ENCODE assay signal across 34 cellular contexts in the genomic region with DNA sequence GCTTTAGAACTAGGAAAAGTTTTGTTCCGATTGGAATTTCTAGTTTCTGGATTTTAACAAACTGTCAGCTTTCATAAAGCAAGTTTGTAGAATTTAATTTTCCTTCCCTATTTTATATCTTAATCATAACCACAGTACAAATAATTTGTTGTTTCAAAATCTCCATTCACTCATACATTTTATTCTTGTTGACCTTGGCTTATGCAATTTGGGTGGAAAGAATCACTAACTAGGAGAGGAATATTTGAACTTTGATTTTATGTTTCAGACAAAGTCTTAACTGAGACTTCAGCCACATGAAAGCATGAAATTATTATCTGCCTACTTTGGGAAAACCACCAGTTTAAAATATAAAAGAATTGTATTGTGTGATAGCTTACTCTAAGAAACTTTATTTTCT.
DNase-seq lines count a peak whose midpoint lies in the region; ATAC-seq, FAIRE-seq and TF ChIP-seq lines count a peak whose summit lies in the region.
"Had no signal": no experiment of that assay in that cellular context is flagged by ENCODE, and none has a peak within 500 bp of the region (broad histone marks: within the 10 kb centered on the region; RNA-seq: fewer than 3 reads in every experiment).

No MANE protein-coding gene starts in this region.

- H3K36me3 ChIP-seq in heart right ventricle (no peaks in the 10 kb centered on the region), kidney (ENCODE audit: control insufficient read depth in 1 of 2, insufficient read depth in 2 of 2, low read length in 2 of 2) (no peaks in the 10 kb centered on the region), OCI-LY7 (ENCODE audit: insufficient read depth, low read length) (no peaks in the 10 kb centered on the region)
- H3K36me3 ChIP-seq: adrenal gland, brain microvascular endothelial cell, ovary, spleen, thoracic aorta had no signal

- H3K9me3 Mint-ChIP-seq in chondrocyte (ENCODE audit: low read depth): peaks cover 2% of the 10 kb centered on the region

- DNase-seq in heart right ventricle: no peak
- no peak for DNase-seq in Right ventricle myocardium superior
- DNase-seq in chondrocyte (ENCODE audit: low spot score): no peak
- no peak for DNase-seq in kidney
- DNase-seq in stromal cell of bone marrow (ENCODE audit: low read depth): peak; percentile 74
- DNase-seq in OCI-LY7 (ENCODE audit: low spot score): no peak
- no peak for DNase-seq in NCI-H1694 (lab: John Stamatoyannopoulos, UW)
- no peak for DNase-seq in hepatic stellate cell (ENCODE audit: low spot score)
- DNase-seq: activated CD4-positive, alpha-beta T cell treated with anti-CD3 and anti-CD28 coated beads, Interleukin-2, amount 50 U/mL, for 4 hours; activated naive CD4-positive, alpha-beta T cell treated with Interleukin-2 at 50 U/mL for 16 hours; adrenal gland; brain microvascular endothelial cell; CD4-positive, alpha-beta T cell; DMS79 treated with DMSO at 0.1 percent for 48 hours; effector CD8-positive, alpha-beta T cell; foreskin keratinocyte; GF-D8; HFFc6; mammary epithelial cell; NCI-H1105 treated with DMSO at 0.1 percent for 48 hours; NCI-H1930; NCI-H526; ovary; spleen; stimulated activated CD4-positive, alpha-beta T cell treated with anti-CD3 and anti-CD28 coated beads, Interleukin-2, amount 100 ng/mL, for 24 hours; stimulated activated naive CD8-positive, alpha-beta T cell treated with anti-CD3 and anti-CD28 coated beads, Interleukin-15, Interleukin-2, amounts not matched to agents 100 U/mL and 50 U/mL, for 24 hours; T-helper 17 cell had no signal

- intact Hi-C loops in heart right ventricle (cut with DNase I) (loop anchor here in 1 of 10 donors (10.0 kb wide), 1 partner anchor 430 kb away; the partner anchor contains the start of gene SPRY1), Right ventricle myocardium superior (cut with DNase I) (no loop called here), kidney (cut with DNase I) (no loop called here), OCI-LY7 (cut with micrococcal nuclease; ENCODE audit: unreplicated experiment) (no loop called here)

- CTCF ChIA-PET in OCI-LY7 (lab: Charles Lee; ENCODE audit: unreplicated experiment): no interaction called here

- no peak overlapping the region for H3K9ac ChIP-seq in kidney (ENCODE audit: low read length in 2 of 2)

- H3K4me1 Mint-ChIP-seq in chondrocyte (ENCODE audit: low read depth): peaks cover 47% of the 10 kb centered on the region
- H3K4me1 Mint-ChIP-seq: GM23338, T-helper 17 cell had no signal

- no peak overlapping the region for H3K4me3 Mint-ChIP-seq in chondrocyte (ENCODE audit: unreplicated experiment)
- H3K4me3 Mint-ChIP-seq: CD4-positive, alpha-beta T cell; GM23338; HFFc6; natural killer cell treated with Interleukin-12 subunit alpha and Interleukin-12 subunit beta and Interleukin-15 and Interleukin-18, amount 100 ng/mL, for 72 hours; T-helper 17 cell had no signal

- H3K9me2 ChIP-seq in OCI-LY7 (ENCODE audit: insufficient read depth, low read length): no peaks in the 10 kb centered on the region

- POLR2A ChIA-PET in OCI-LY7 (lab: Charles Lee): interaction anchor here (0.6 to 0.8 kb wide), 2 partner anchors 28 to 91 kb away, joined by 3 read pairs; no protein-coding TSS in a partner anchor

- 85 to 88% methylated on average over 1 of the region's 1 CpG for WGBS in heart right ventricle, 2 donors

- TF ChIP-seq CTCF in heart right ventricle (IDR thresholded peaks at IDR 0.05) (no peak), chondrocyte (IDR thresholded peaks at IDR 0.05) (no peak), kidney (IDR thresholded peaks at IDR 0.05; ENCODE audit: borderline replicate concordance, extremely low read depth, insufficient read depth) (no peak), OCI-LY7 (conservative IDR thresholded peaks at IDR 0.05; ENCODE audit: low read length) (no peak)

- H3K27me3 Mint-ChIP-seq in chondrocyte (ENCODE audit: low read depth): no peaks in the 10 kb centered on the region

- no peaks in the 10 kb centered on the region for H3K79me2 ChIP-seq in OCI-LY7 (ENCODE audit: insufficient read depth, low read depth, low read length)

- no peaks in the 10 kb centered on the region for H3K27me3 ChIP-seq in heart right ventricle
- H3K27me3 ChIP-seq: adrenal gland, brain microvascular endothelial cell, foreskin keratinocyte, ovary, spleen had no signal

- no peaks in the 10 kb centered on the region for H3K9me3 ChIP-seq in heart right ventricle
- H3K9me3 ChIP-seq in kidney (ENCODE audit: control insufficient read depth in 1 of 2, low read length in 2 of 2): no peaks in the 10 kb centered on the region
- no peaks in the 10 kb centered on the region for H3K9me3 ChIP-seq in OCI-LY7 (ENCODE audit: low read length)
- H3K9me3 ChIP-seq: adrenal gland, ovary, spleen, thoracic aorta had no signal

- BruUV-seq in OCI-LY7 (replicated peaks; lab: Mats Ljungman, UMichigan): no TSS peak

- no peak for ATAC-seq in heart right ventricle
- no peak for ATAC-seq in Right ventricle myocardium superior (ENCODE audit: poor library complexity)
- ATAC-seq: foreskin keratinocyte; GM23338; natural killer cell treated with Interleukin-12 subunit alpha and Interleukin-12 subunit beta and Interleukin-15 and Interleukin-18, amount 100 ng/mL, for 72 hours; stimulated activated naive CD8-positive, alpha-beta T cell treated with anti-CD3 and anti-CD28 coated beads, Interleukin-15, Interleukin-2, amounts not matched to agents 100 U/mL and 50 U/mL, for 24 hours; T-helper 17 cell had no signal

- peaks cover 2% of the 10 kb centered on the region for H3K36me3 Mint-ChIP-seq in chondrocyte (ENCODE audit: low read depth)
- H3K36me3 Mint-ChIP-seq: natural killer cell treated with Interleukin-12 subunit alpha and Interleukin-12 subunit beta and Interleukin-15 and Interleukin-18, amount 100 ng/mL, for 72 hours had no signal

- no peak overlapping the region for H3K4me2 ChIP-seq in OCI-LY7 (ENCODE audit: low read length)
- H3K4me2 ChIP-seq: GM23338 had no signal

- H3K4me1 ChIP-seq in heart right ventricle: peaks cover 0 to 29% (median 24%) of the 10 kb centered on the region in 9 donors
- H3K4me1 ChIP-seq in kidney (ENCODE audit: control insufficient read depth in 1 of 2, insufficient read depth in 1 of 2, low read depth in 1 of 2, low read length in 2 of 2): no peaks in the 10 kb centered on the region
- H3K4me1 ChIP-seq in OCI-LY7 (ENCODE audit: insufficient read depth, low read length, poor library complexity, severe bottlenecking): no peaks in the 10 kb centered on the region
- H3K4me1 ChIP-seq: foreskin keratinocyte, spleen had no signal

- H3K27ac ChIP-seq in heart right ventricle (peak overlapping the region in 7 of 10 donors; percentile 7 to 77 (median 59)), kidney (ENCODE audit: low read depth in 2 of 2, low read length in 2 of 2) (no peak overlapping the region), OCI-LY7 (ENCODE audit: low read depth, low read length, poor library complexity, severe bottlenecking) (no peak overlapping the region)
- H3K27ac ChIP-seq: foreskin keratinocyte, ovary, SK-N-MC, spleen had no signal

- no peaks in the 10 kb centered on the region for H4K20me1 ChIP-seq in OCI-LY7 (ENCODE audit: insufficient read depth, low read length)

- H3K27ac Mint-ChIP-seq in chondrocyte (ENCODE audit: unreplicated experiment): peak overlapping the region; percentile 39
- H3K27ac Mint-ChIP-seq: CD4-positive, alpha-beta T cell; GM23338; natural killer cell treated with Interleukin-12 subunit alpha and Interleukin-12 subunit beta and Interleukin-15 and Interleukin-18, amount 100 ng/mL, for 72 hours; T-helper 17 cell had no signal

- no peak overlapping the region for H3K4me3 ChIP-seq in heart right ventricle
- no peak overlapping the region for H3K4me3 ChIP-seq in kidney (ENCODE audit: low read length in 2 of 2)
- H3K4me3 ChIP-seq in OCI-LY7 (ENCODE audit: low read depth, low read length, poor library complexity, severe bottlenecking): no peak overlapping the region
- H3K4me3 ChIP-seq: adrenal gland, GM23338, ovary, SK-N-MC, spleen, thoracic aorta had no signal

- peak; percentile 57 for FAIRE-seq in kidney (lab: Jason Lieb, UNC)
- FAIRE-seq: A204.1, colon, urothelium cell line had no signal

- no peak overlapping the region for H2AFZ ChIP-seq in OCI-LY7 (ENCODE audit: low read length)
- H2AFZ ChIP-seq: GM23338 had no signal

Comparison
In these comparisons a context has a peak if more than half of its experiments do, and no peak if none do; other contexts are left out.
1. H3K27ac ChIP-seq: peak in heart right ventricle (7 of 10); none in kidney (0 of 2) and OCI-LY7 (single experiment).